Comparison of ENCODE assay signal across 33 cellular contexts in genomic region chr9:124887832-124888231, GRCh38. TPM values are rescaled to one million over a fixed set of nuclear protein-coding genes. Genes with fewer than 3 reads are reported as not detected.
"Had no signal": no experiment of that assay in that cellular context is flagged by ENCODE, and none has a peak within 500 bp of the region (broad histone marks: within the 10 kb centered on the region; RNA-seq: fewer than 3 reads in every experiment).

No MANE protein-coding gene starts in this region.

- ATAC-seq: activated CD4-positive, alpha-beta T cell treated with anti-CD3 and anti-CD28 coated beads for 36 hours; activated CD8-positive, alpha-beta memory T cell treated with anti-CD3 and anti-CD28 coated beads, Interleukin-2, amount 10 ng/mL, durations not matched to agents 7 days and 5 days; K562 had no signal

- H3K4me2 ChIP-seq: PC-9 had no signal

- FAIRE-seq: K562 had no signal

- H3K27ac ChIP-seq: brain microvascular endothelial cell, PC-9, SJCRH30, SK-N-MC had no signal

- DNase-seq: activated CD4-positive, alpha-beta memory T cell treated with anti-CD3 and anti-CD28 coated beads, Interleukin-2, amount 10 ng/mL, durations not matched to agents 7 days and 5 days; activated CD4-positive, alpha-beta T cell treated with anti-CD3 and anti-CD28 coated beads for 36 hours; activated CD4-positive, alpha-beta T cell treated with anti-CD3 and anti-CD28 coated beads, Interleukin-2, amount 50 U/mL, for 1 hour; activated CD8-positive, alpha-beta memory T cell treated with anti-CD3 and anti-CD28 coated beads for 24 hours; activated CD8-positive, alpha-beta memory T cell treated with anti-CD3 and anti-CD28 coated beads, Interleukin-2, amount 10 ng/mL, durations not matched to agents 7 days and 5 days; activated CD8-positive, alpha-beta memory T cell treated with anti-CD3 and anti-CD28 coated beads, Interleukin-2, amount 50 U/mL, for 48 hours; activated effector memory CD4-positive, alpha-beta T cell treated with Interleukin-2 at 50 U/mL for 16 hours; activated naive CD4-positive, alpha-beta T cell treated with anti-CD3 and anti-CD28 coated beads, Interleukin-2, amount 10 ng/mL, durations not matched to agents 7 days and 5 days; activated naive CD8-positive, alpha-beta T cell treated with anti-CD3 and anti-CD28 coated beads for 36 hours; activated T-cell treated with anti-CD3 and anti-CD28 coated beads, Interleukin-2, amount 50 U/mL, for 48 hours; amniotic stem cell; aorta; brain microvascular endothelial cell; central memory CD4-positive, alpha-beta T cell; NCI-H1092 treated with DMSO at 0.1 percent for 48 hours; NCI-H1417; NCI-H146; NCI-H187; NCI-H2029 treated with DMSO at 0.1 percent for 48 hours; NCI-H2107; NCI-H2171; NCI-H510A; NCI-H526; NCI-H748 treated with DMSO at 0.1 percent for 48 hours; NK-92 treated with Interleukin-12 subunit alpha and Interleukin-12 subunit beta, amount 100 ng/mL, for 24 hours; PC-9; SHP77; SJCRH30 had no signal

- H3K4me3 ChIP-seq: K562, PC-9, SJCRH30, SK-N-MC had no signal

- H2AFZ ChIP-seq: PC-9 had no signal

- H3K27me3 ChIP-seq: brain microvascular endothelial cell, SJCRH30 had no signal

- H3K4me1 ChIP-seq: SJCRH30 had no signal

- H3K9me3 ChIP-seq: SJCRH30 had no signal

- H3K36me3 ChIP-seq: SJCRH30 had no signal

RNA-seq across cellular contexts. Expression of gene WDR38, which starts 34.6 kb away (rescaled TPM):
- total RNA-seq: activated CD4-positive, alpha-beta memory T cell treated with anti-CD3 and anti-CD28 coated beads, Interleukin-2, amount 10 ng/mL, durations not matched to agents 7 days and 5 days; activated CD4-positive, alpha-beta T cell treated with anti-CD3 and anti-CD28 coated beads for 36 hours; activated CD8-positive, alpha-beta memory T cell treated with anti-CD3 and anti-CD28 coated beads, Interleukin-2, amount 10 ng/mL, durations not matched to agents 7 days and 5 days; activated naive CD8-positive, alpha-beta T cell treated with anti-CD3 and anti-CD28 coated beads for 36 hours; aorta; K562; M059J; OCI-LY7; PC-9; SJCRH30; WTC11 had no signal
- polyA plus RNA-seq: K562 had no signal
